ENCODE assay signal across 21 cellular contexts in genomic region chr5:5178121-5178520, GRCh38. TPM values are rescaled to one million over a fixed set of nuclear protein-coding genes. Genes with fewer than 3 reads are reported as not detected.
DNase-seq lines count a peak whose midpoint lies in the region; ATAC-seq and TF ChIP-seq lines count a peak whose summit lies in the region.
"Had no signal": no experiment of that assay in that cellular context is flagged by ENCODE, and none has a peak within 500 bp of the region (broad histone marks: within the 10 kb centered on the region; RNA-seq: fewer than 3 reads in every experiment).

No MANE protein-coding gene starts in this region.

- DNase-seq in HuH-7.5 (ENCODE audit: low spot score) (peak; percentile 15), endodermal cell (peak; percentile 63), right lobe of liver (no peak), type B pancreatic cell (ENCODE audit: extremely low spot score, unreplicated experiment) (no peak), hepatic stellate cell (ENCODE audit: low spot score) (no peak), natural killer cell (no peak)
- DNase-seq in activated T-helper 1 cell treated with anti-CD3 and anti-CD28 coated beads, Interleukin-12 subunit alpha, Interleukin-12 subunit beta, Interleukin-2, Interleukin-4 antibody, amounts not matched to agents 30 ng/mL and 10 ng/mL and 1 ng/mL, durations not matched to agents 14 hours and 24 hours and 36 hours (ENCODE audit: low spot score), result no peak
- DNase-seq: activated CD4-positive, alpha-beta T cell treated with anti-CD3 and anti-CD28 coated beads for 4 hours; activated T-cell treated with anti-CD3 and anti-CD28 coated beads, Interleukin-2, amount 50 U/mL, for 72 hours; AML-193; MM.1S; naive thymus-derived CD8-positive, alpha-beta T cell; NCI-H146; NCI-H748 treated with DMSO at 0.1 percent for 48 hours; OCI-M1; SHP77; small intestine; stimulated activated naive CD4-positive, alpha-beta T cell had no signal

- H3K4me3 ChIP-seq in endodermal cell (ENCODE audit: low read length), result no peak overlapping the region
- no peak overlapping the region for H3K4me3 ChIP-seq in right lobe of liver

- peaks cover 3% of the 10 kb centered on the region for H3K36me3 Mint-ChIP-seq in endodermal cell (ENCODE audit: low read depth)
- no peaks in the 10 kb centered on the region for H3K36me3 Mint-ChIP-seq in type B pancreatic cell
- no peaks in the 10 kb centered on the region for H3K36me3 Mint-ChIP-seq in activated T-helper 1 cell treated with anti-CD3 and anti-CD28 coated beads, Interleukin-12 subunit alpha, Interleukin-12 subunit beta, Interleukin-2, Interleukin-4 antibody, amounts not matched to agents 30 ng/mL and 10 ng/mL and 1 ng/mL, durations not matched to agents 14 hours and 24 hours and 36 hours (ENCODE audit: low read depth)
- H3K36me3 Mint-ChIP-seq in natural killer cell, result no peaks in the 10 kb centered on the region
- H3K36me3 Mint-ChIP-seq: memory B cell; naive thymus-derived CD8-positive, alpha-beta T cell had no signal

- peaks cover 64% of the 10 kb centered on the region for H3K4me1 Mint-ChIP-seq in endodermal cell
- peaks cover 25% of the 10 kb centered on the region for H3K4me1 Mint-ChIP-seq in type B pancreatic cell (ENCODE audit: unreplicated experiment)
- H3K4me1 Mint-ChIP-seq in activated T-helper 1 cell treated with anti-CD3 and anti-CD28 coated beads, Interleukin-12 subunit alpha, Interleukin-12 subunit beta, Interleukin-2, Interleukin-4 antibody, amounts not matched to agents 30 ng/mL and 10 ng/mL and 1 ng/mL, durations not matched to agents 14 hours and 24 hours and 36 hours (ENCODE audit: low read depth), result no peaks in the 10 kb centered on the region
- H3K4me1 Mint-ChIP-seq in natural killer cell, result no peaks in the 10 kb centered on the region
- H3K4me1 Mint-ChIP-seq: memory B cell had no signal

- intact Hi-C loops in right lobe of liver (cut with DNase I) (no loop called here), natural killer cell (cut with micrococcal nuclease) (no loop called here)
- intact Hi-C loops in activated T-helper 1 cell treated with anti-CD3 and anti-CD28 coated beads, Interleukin-12 subunit alpha, Interleukin-12 subunit beta, Interleukin-2, Interleukin-4 antibody, amounts not matched to agents 30 ng/mL and 10 ng/mL and 1 ng/mL, durations not matched to agents 14 hours and 24 hours and 36 hours (cut with micrococcal nuclease), result no loop called here

- H3K27me3 ChIP-seq in endodermal cell (ENCODE audit: control insufficient read depth, insufficient read depth, low read length, poor library complexity, severe bottlenecking) (no peaks in the 10 kb centered on the region), right lobe of liver (no peaks in the 10 kb centered on the region)

- TF ChIP-seq CTCF in endodermal cell (conservative IDR thresholded peaks at IDR 0.05) (no peak), right lobe of liver (IDR thresholded peaks at IDR 0.05) (no peak), type B pancreatic cell (conservative IDR thresholded peaks at IDR 0.05) (no peak), natural killer cell (IDR thresholded peaks at IDR 0.05) (no peak)

- H3K9ac ChIP-seq in endodermal cell (ENCODE audit: extremely low read depth, low read length, poor library complexity, severe bottlenecking), result no peak overlapping the region
- H3K9ac ChIP-seq: parathyroid adenoma had no signal

- peaks cover 17% of the 10 kb centered on the region for H3K4me1 ChIP-seq in endodermal cell (ENCODE audit: control insufficient read depth, insufficient read depth, low read length)
- H3K4me1 ChIP-seq in right lobe of liver, result peaks cover 0 to 8% (median 0%) of the 10 kb centered on the region in 4 donors
- H3K4me1 ChIP-seq: parathyroid adenoma had no signal

- no peaks in the 10 kb centered on the region for H3K27me3 Mint-ChIP-seq in endodermal cell (ENCODE audit: insufficient read depth)
- H3K27me3 Mint-ChIP-seq in type B pancreatic cell, result peaks cover 4% of the 10 kb centered on the region
- H3K27me3 Mint-ChIP-seq in activated T-helper 1 cell treated with anti-CD3 and anti-CD28 coated beads, Interleukin-12 subunit alpha, Interleukin-12 subunit beta, Interleukin-2, Interleukin-4 antibody, amounts not matched to agents 30 ng/mL and 10 ng/mL and 1 ng/mL, durations not matched to agents 14 hours and 24 hours and 36 hours (ENCODE audit: insufficient read depth), result peaks cover 4% of the 10 kb centered on the region
- H3K27me3 Mint-ChIP-seq in natural killer cell (ENCODE audit: low read depth in 2 of 2), result peaks cover 0 to 6% of the 10 kb centered on the region in 2 donors

- H3K27ac Mint-ChIP-seq in endodermal cell (peak overlapping the region; percentile 74), type B pancreatic cell (no peak overlapping the region), natural killer cell (no peak overlapping the region)
- no peak overlapping the region for H3K27ac Mint-ChIP-seq in activated T-helper 1 cell treated with anti-CD3 and anti-CD28 coated beads, Interleukin-12 subunit alpha, Interleukin-12 subunit beta, Interleukin-2, Interleukin-4 antibody, amounts not matched to agents 30 ng/mL and 10 ng/mL and 1 ng/mL, durations not matched to agents 14 hours and 24 hours and 36 hours
- H3K27ac Mint-ChIP-seq: activated naive CD4-positive, alpha-beta T cell treated with anti-CD3 and anti-CD28 coated beads, Interleukin-2, amount 50 U/mL, for 72 hours; activated T-cell treated with anti-CD3 and anti-CD28 coated beads, Interleukin-2, amount 50 U/mL, for 72 hours; memory B cell; naive thymus-derived CD8-positive, alpha-beta T cell had no signal

- 56 to 83% methylated on average over 2 to 4 of the region's 4 CpGs for WGBS in endodermal cell (ENCODE audit: insufficient coverage in 1 of 2, insufficient read length in 1 of 2), 2 experiments
- 37% methylated on average over 4 of the region's 4 CpGs for WGBS in right lobe of liver (ENCODE audit: insufficient coverage, low coverage, low lambda C conversion rate, missing lambda C conversion rate)

- H3K36me3 ChIP-seq in endodermal cell (ENCODE audit: control insufficient read depth, insufficient read depth, low read length) (no peaks in the 10 kb centered on the region), right lobe of liver (no peaks in the 10 kb centered on the region)

- H3K9me3 Mint-ChIP-seq in endodermal cell (peaks cover 7% of the 10 kb centered on the region), type B pancreatic cell (no peaks in the 10 kb centered on the region), natural killer cell (peaks cover 0 to 7% of the 10 kb centered on the region in 2 donors)
- H3K9me3 Mint-ChIP-seq in activated T-helper 1 cell treated with anti-CD3 and anti-CD28 coated beads, Interleukin-12 subunit alpha, Interleukin-12 subunit beta, Interleukin-2, Interleukin-4 antibody, amounts not matched to agents 30 ng/mL and 10 ng/mL and 1 ng/mL, durations not matched to agents 14 hours and 24 hours and 36 hours, result no peaks in the 10 kb centered on the region
- H3K9me3 Mint-ChIP-seq: activated naive CD4-positive, alpha-beta T cell treated with anti-CD3 and anti-CD28 coated beads, Interleukin-2, amount 50 U/mL, for 72 hours; memory B cell had no signal

- H3K27ac ChIP-seq in endodermal cell (ENCODE audit: low read depth, low read length), result no peak overlapping the region
- no peak overlapping the region for H3K27ac ChIP-seq in right lobe of liver
- H3K27ac ChIP-seq: parathyroid adenoma had no signal

- H3K4me3 Mint-ChIP-seq in endodermal cell (no peak overlapping the region), type B pancreatic cell (no peak overlapping the region), natural killer cell (no peak overlapping the region)
- no peak overlapping the region for H3K4me3 Mint-ChIP-seq in activated T-helper 1 cell treated with anti-CD3 and anti-CD28 coated beads, Interleukin-12 subunit alpha, Interleukin-12 subunit beta, Interleukin-2, Interleukin-4 antibody, amounts not matched to agents 30 ng/mL and 10 ng/mL and 1 ng/mL, durations not matched to agents 14 hours and 24 hours and 36 hours
- H3K4me3 Mint-ChIP-seq: activated T-cell treated with anti-CD3 and anti-CD28 coated beads, Interleukin-2, amount 50 U/mL, for 72 hours; memory B cell; naive thymus-derived CD8-positive, alpha-beta T cell had no signal

- no peak for TF ChIP-seq POLR2A in right lobe of liver (IDR thresholded peaks at IDR 0.05)

- ATAC-seq in right lobe of liver (peak; percentile 79 to 86 (median 82)), natural killer cell (no peak)
- ATAC-seq: activated naive CD4-positive, alpha-beta T cell treated with anti-CD3 and anti-CD28 coated beads, Interleukin-2, amount 50 U/mL, for 72 hours; activated T-cell treated with anti-CD3 and anti-CD28 coated beads, Interleukin-2, amount 50 U/mL, for 72 hours; naive thymus-derived CD8-positive, alpha-beta T cell had no signal

- H3K9me3 ChIP-seq in endodermal cell (ENCODE audit: control insufficient read depth, low read length), result no peaks in the 10 kb centered on the region
- H3K9me3 ChIP-seq in right lobe of liver, result no peaks in the 10 kb centered on the region

RNA-seq across cellular contexts. Expression of gene ADAMTS16, which starts 38.0 kb away (rescaled TPM):
- 1 to 10 TPM in 1 of 2 donors, under 1 TPM in 1; 0.77 to 7.4 TPM for total RNA-seq in endodermal cell
- 3.3 TPM for polyA plus RNA-seq in endodermal cell (2013, experiment 1 of 2)
- 5.1 TPM for polyA plus RNA-seq in endodermal cell (2013, experiment 2 of 2)
- total RNA-seq in right lobe of liver, result not detected
- 2.0 and 23.3 TPM in 2 replicates for total RNA-seq in type B pancreatic cell (ENCODE audit: low replicate concordance)
- total RNA-seq in activated T-helper 1 cell treated with anti-CD3 and anti-CD28 coated beads, Interleukin-12 subunit alpha, Interleukin-12 subunit beta, Interleukin-2, Interleukin-4 antibody, amounts not matched to agents 30 ng/mL and 10 ng/mL and 1 ng/mL, durations not matched to agents 14 hours and 24 hours and 36 hours, result not detected in 2 replicates
- not detected for total RNA-seq in natural killer cell
- total RNA-seq: activated naive CD4-positive, alpha-beta T cell treated with anti-CD3 and anti-CD28 coated beads, Interleukin-2, amount 50 U/mL, for 72 hours; activated T-cell treated with anti-CD3 and anti-CD28 coated beads, Interleukin-2, amount 50 U/mL, for 72 hours; naive thymus-derived CD8-positive, alpha-beta T cell had no signal
- polyA plus RNA-seq: naive thymus-derived CD8-positive, alpha-beta T cell had no signal

Comparison
In these comparisons a context has a peak if more than half of its experiments do, and no peak if none do; other contexts are left out.
1. DNase-seq: peak in HuH-7.5 (single experiment) and endodermal cell (single experiment); none in right lobe of liver (0 of 3), type B pancreatic cell (single experiment), activated T-helper 1 cell treated with anti-CD3 and anti-CD28 coated beads, Interleukin-12 subunit alpha, Interleukin-12 subunit beta, Interleukin-2, Interleukin-4 antibody, amounts not matched to agents 30 ng/mL and 10 ng/mL and 1 ng/mL, durations not matched to agents 14 hours and 24 hours and 36 hours (single experiment), hepatic stellate cell (single experiment) and natural killer cell (single experiment).
2. ATAC-seq: peak in right lobe of liver (4 of 4); none in natural killer cell (0 of 3).